7 cellular contexts compared by ENCODE assay signal in genomic region chr10:22597142-22597541, GRCh38.
DNase-seq lines count a peak whose midpoint lies in the region; ATAC-seq and TF ChIP-seq lines count a peak whose summit lies in the region.

No MANE protein-coding gene starts in this region.

- H3K4me1 Mint-ChIP-seq in WTC11 (peaks cover 52% of the 10 kb centered on the region), nephron progenitor cell (peaks cover 76% of the 10 kb centered on the region)

- peak overlapping the region; percentile 12 for H3K27ac Mint-ChIP-seq in WTC11
- peak overlapping the region; percentile 86 for H3K27ac Mint-ChIP-seq in nephron progenitor cell

- TF ChIP-seq CTCF in WTC11 (IDR thresholded peaks at IDR 0.05) (no peak), nephron progenitor cell (IDR thresholded peaks at IDR 0.05) (no peak)

- H3K36me3 Mint-ChIP-seq in WTC11 (no peaks in the 10 kb centered on the region), nephron progenitor cell (ENCODE audit: low read depth) (peaks cover 5% of the 10 kb centered on the region)

- H3K27me3 Mint-ChIP-seq in WTC11 (ENCODE audit: low read depth), result no peaks in the 10 kb centered on the region
- peaks cover 13% of the 10 kb centered on the region for H3K27me3 Mint-ChIP-seq in nephron progenitor cell (ENCODE audit: low read depth, poor library complexity)

- H3K4me3 Mint-ChIP-seq in WTC11 (no peak overlapping the region), nephron progenitor cell (no peak overlapping the region)

- ATAC-seq in GM18870 (IDR thresholded peaks at IDR 0.05; ENCODE audit: unreplicated experiment) (peak; percentile 71), HG02623 (IDR thresholded peaks at IDR 0.05; ENCODE audit: unreplicated experiment) (peak; percentile 55), WTC11 (peak; percentile 50), HG02571 (IDR thresholded peaks at IDR 0.05; ENCODE audit: unreplicated experiment) (no peak)

- H3K9me3 Mint-ChIP-seq in WTC11, result no peaks in the 10 kb centered on the region
- H3K9me3 Mint-ChIP-seq in nephron progenitor cell, result no peaks in the 10 kb centered on the region

- CTCF ChIA-PET in WTC11 (lab: Charles Lee), result no interaction called here

- DNase-seq in WTC11 (ENCODE audit: low spot score), result no peak
- DNase-seq in nephron progenitor cell, result no peak
- DNase-seq in amniotic stem cell (lab: John Stamatoyannopoulos, UW), result no peak
- no peak for DNase-seq in activated CD4-positive, CD25-positive, alpha-beta regulatory T cell treated with anti-CD3 and anti-CD28 coated beads, Interleukin-2, amount 50 U/mL, for 72 hours

- POLR2A ChIA-PET in WTC11 (lab: Charles Lee), result no interaction called here

TF ChIP-seq in WTC11, 78 proteins besides CTCF, POLR2A, EP300 and RAD21:
- TF ChIP-seq ZSCAN18 (CRISPR knock-in tag; IDR thresholded peaks at IDR 0.05), result no peak
- TF ChIP-seq NR2C2 (CRISPR knock-in tag; IDR thresholded peaks at IDR 0.05), result no peak
- no peak for TF ChIP-seq PRRX2 (CRISPR knock-in tag; IDR thresholded peaks at IDR 0.05)
- TF ChIP-seq MYBL2 (CRISPR knock-in tag; IDR thresholded peaks at IDR 0.05), result no peak
- TF ChIP-seq HMGA2 (CRISPR knock-in tag; IDR thresholded peaks at IDR 0.05), result no peak
- no peak for TF ChIP-seq AFF4 (CRISPR knock-in tag; IDR thresholded peaks at IDR 0.05; ENCODE audit: borderline replicate concordance)
- no peak for TF ChIP-seq CREM (CRISPR knock-in tag; IDR thresholded peaks at IDR 0.05)
- TF ChIP-seq PREB (CRISPR knock-in tag; IDR thresholded peaks at IDR 0.05; ENCODE audit: borderline replicate concordance), result no peak
- TF ChIP-seq ZNF317 (CRISPR knock-in tag; IDR thresholded peaks at IDR 0.05; ENCODE audit: borderline replicate concordance, low read depth), result no peak
